ENCODE assay signal across 17 cellular contexts in the genomic region with DNA sequence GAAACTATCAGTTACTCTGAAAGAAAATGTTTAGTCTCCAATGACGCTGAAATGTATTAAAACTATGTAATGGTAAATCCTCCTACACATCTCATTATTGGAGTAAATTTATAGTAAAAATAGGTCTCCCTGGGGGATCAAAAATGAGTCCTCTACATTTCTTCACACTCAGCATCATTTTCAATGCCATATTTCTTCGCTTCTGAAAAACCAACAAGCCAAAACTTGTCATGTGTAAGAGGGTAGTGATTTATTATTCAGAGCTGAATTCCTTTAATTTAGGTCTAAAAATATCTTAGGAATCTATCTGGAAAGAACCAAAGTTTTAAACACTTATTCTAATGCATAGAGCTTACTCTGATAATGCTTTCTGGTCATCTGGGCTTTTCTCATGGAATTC. TPM values are rescaled to one million over a fixed set of nuclear protein-coding genes. Genes with fewer than 3 reads are reported as not detected.
DNase-seq lines count a peak whose midpoint lies in the region; ATAC-seq, FAIRE-seq and TF ChIP-seq lines count a peak whose summit lies in the region.
"Had no signal": no experiment of that assay in that cellular context is flagged by ENCODE, and none has a peak within 500 bp of the region (broad histone marks: within the 10 kb centered on the region; RNA-seq: fewer than 3 reads in every experiment).

No MANE protein-coding gene starts in this region.

- H3K36me3 ChIP-seq in adrenal gland (replicated peaks in 1 of 2) (peaks cover 4 to 62% of the 10 kb centered on the region in 2 donors), ovary (no peaks in the 10 kb centered on the region), thyroid gland (peaks cover 63 to 78% of the 10 kb centered on the region in 2 donors)

- H3K27me3 ChIP-seq in adrenal gland (no peaks in the 10 kb centered on the region), ovary (no peaks in the 10 kb centered on the region), thyroid gland (no peaks in the 10 kb centered on the region)

- H3K27ac ChIP-seq in adrenal gland (peak overlapping the region; percentile 81 to 97 (median 94)), ovary (peak overlapping the region in 1 of 2 donors; percentile 40), thyroid gland (peak overlapping the region; percentile 23 to 100 (median 99))

- H3K9me3 ChIP-seq in adrenal gland (replicated peaks in 1 of 3) (no peaks in the 10 kb centered on the region), ovary (no peaks in the 10 kb centered on the region), thyroid gland (no peaks in the 10 kb centered on the region)

- no peak for DNase-seq in adrenal gland
- DNase-seq in epithelial cell of esophagus (ENCODE audit: low read depth): peak; percentile 12
- DNase-seq in ovary: no peak
- no peak for DNase-seq in thyroid gland
- no peak for DNase-seq in GM12891 (ENCODE audit: insufficient read length, low spot score)
- DNase-seq in dedifferentiated amniotic fluid mesenchymal stem cell (ENCODE audit: extremely low spot score): no peak
- DNase-seq: activated CD4-positive, alpha-beta T cell treated with anti-CD3 and anti-CD28 coated beads, Interleukin-2, amount 50 U/mL, for 48 hours; activated naive CD4-positive, alpha-beta T cell treated with Interleukin-2 at 50 U/mL for 16 hours; aorta; DMS79 treated with DMSO at 0.1 percent for 48 hours; NCI-H1436; NCI-H2171 treated with DMSO at 0.1 percent for 48 hours; NCI-H748 treated with DMSO at 0.1 percent for 48 hours; occipital lobe; stimulated activated CD4-positive, alpha-beta T cell treated with anti-CD3 and anti-CD28 coated beads, Interleukin-2, amount 100 ng/mL, for 48 hours; T-helper 2 cell had no signal

- TF ChIP-seq EP300 in ovary (IDR thresholded peaks at IDR 0.05): no peak

- FAIRE-seq in GM12891 (lab: Jason Lieb, UNC): no peak

- H3K4me1 ChIP-seq in adrenal gland (replicated peaks in 1 of 2) (peaks cover 34 to 72% of the 10 kb centered on the region in 2 donors), ovary (ENCODE audit: insufficient read depth) (peaks cover 11% of the 10 kb centered on the region), thyroid gland (peaks cover 42 to 53% of the 10 kb centered on the region in 2 donors)

- no peak for ATAC-seq in GM21529 (IDR thresholded peaks at IDR 0.05; ENCODE audit: unreplicated experiment)

- intact Hi-C loops in adrenal gland (cut with DNase I): no loop called here
- intact Hi-C loops in ovary (cut with DNase I): loop anchor here in 2 of 4 donors (5.0 to 10.0 kb wide), 2 partner anchors 89 to 91 kb away; no protein-coding TSS in a partner anchor
- intact Hi-C loops in thyroid gland (cut with DNase I): loop anchor here (5.0 kb wide), 1 partner anchor 41 kb away; no protein-coding TSS in a partner anchor

- no peak for TF ChIP-seq POLR2A in adrenal gland (IDR thresholded peaks at IDR 0.05)
- TF ChIP-seq POLR2A in ovary (IDR thresholded peaks at IDR 0.05): no peak
- no peak for TF ChIP-seq POLR2A in thyroid gland (IDR thresholded peaks at IDR 0.05)
- no peak for TF ChIP-seq POLR2A in GM12891 (IDR thresholded peaks at IDR 0.05; ENCODE audit: low read depth, low read length)

- 25 to 42% (median 29%) methylated on average over 2 of the region's 2 CpGs for WGBS in adrenal gland, 4 donors
- WGBS in ovary, 3 donors: 14 to 26% (median 20%) methylated on average over 2 of the region's 2 CpGs
- WGBS in thyroid gland, 2 donors: 75 to 81% methylated on average over 2 of the region's 2 CpGs

- H3K4me3 ChIP-seq in adrenal gland (peak overlapping the region in 2 of 4 donors; percentile 60 to 88), epithelial cell of esophagus (ENCODE audit: low read length) (no peak overlapping the region), ovary (peak overlapping the region; percentile 74), thyroid gland (replicated peaks in 1 of 3) (peak overlapping the region in 2 of 3 donors; percentile 6 to 93)

- no peak for TF ChIP-seq CTCF in adrenal gland (IDR thresholded peaks at IDR 0.05)
- no peak for TF ChIP-seq CTCF in epithelial cell of esophagus (IDR thresholded peaks at IDR 0.05; ENCODE audit: insufficient read depth, low read depth, low read length, missing control alignments)
- TF ChIP-seq CTCF in ovary (IDR thresholded peaks at IDR 0.05): no peak
- no peak for TF ChIP-seq CTCF in thyroid gland (IDR thresholded peaks at IDR 0.05)

TF ChIP-seq in GM12891, 5 proteins besides CTCF, POLR2A, EP300 and RAD21:
- TF ChIP-seq SPI1 (IDR thresholded peaks at IDR 0.05; ENCODE audit: low read depth, low read length) (no peak), TAF1 (IDR thresholded peaks at IDR 0.05; ENCODE audit: low read depth, low read length) (no peak), PAX5 (IDR thresholded peaks at IDR 0.05; ENCODE audit: insufficient read depth, low read length, severe bottlenecking) (no peak), POU2F2 (IDR thresholded peaks at IDR 0.05; ENCODE audit: low read depth, low read length) (no peak), POLR2AphosphoS5 (IDR thresholded peaks at IDR 0.05; ENCODE audit: low read depth, low read length) (no peak)

RNA-seq across cellular contexts. Expression of gene PDK4, which starts 3.0 kb away (rescaled TPM):
- total RNA-seq in adrenal gland: 100 to 1,000 TPM; 211 to 690 (median 445) TPM
- 100 to 1,000 TPM in 1 of 3 donors, 10 to 100 TPM in 2; 79.4 to 323 (median 82.0) TPM for polyA plus RNA-seq in adrenal gland
- 100 to 1,000 TPM in 4 of 7 donors, 10 to 100 TPM in 3; 45.9 to 718 (median 185) TPM for total RNA-seq in ovary
- 100 to 1,000 TPM; 156 to 204 TPM for polyA plus RNA-seq in ovary
- 100 to 1,000 TPM in 3 of 4 donors, 10 to 100 TPM in 1; 37.9 to 453 (median 141) TPM for total RNA-seq in thyroid gland
- not detected for polyA plus RNA-seq in GM12891 (2012; ENCODE audit: low read depth, missing spikeins)
